Comparison of ENCODE assay signal across 7 cellular contexts in the genomic region with DNA sequence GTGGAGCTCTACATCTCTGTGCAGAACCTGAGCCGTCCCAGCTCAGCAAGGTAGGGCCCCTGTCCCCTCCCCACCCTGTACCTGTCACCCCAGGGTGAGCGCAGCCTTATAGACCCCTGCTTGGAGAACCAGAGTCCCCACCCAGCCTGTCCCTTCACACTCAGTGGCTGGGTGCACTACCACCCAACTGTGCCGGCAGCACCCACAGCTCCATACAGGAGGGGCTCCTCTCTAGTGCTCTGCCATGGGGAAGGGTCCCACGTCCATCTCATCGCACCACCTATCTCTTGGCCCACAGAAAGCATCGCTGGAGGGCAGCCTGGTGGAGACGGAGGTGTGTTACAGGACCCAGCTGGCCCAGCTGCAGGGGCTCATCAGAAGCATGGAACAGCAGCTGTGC. TPM values are rescaled to one million over a fixed set of nuclear protein-coding genes. Genes with fewer than 3 reads are reported as not detected.
"Had no signal": no experiment of that assay in that cellular context is flagged by ENCODE, and none has a peak within 500 bp of the region (broad histone marks: within the 10 kb centered on the region; RNA-seq: fewer than 3 reads in every experiment).

No MANE protein-coding gene starts in this region.

RNA-seq across cellular contexts. Expression of a gene that starts 45.4 kb away (rescaled TPM):
- total RNA-seq: GM23248, H1, H7, HFFc6 had no signal
- polyA plus RNA-seq: GM23248 had no signal

RNA-seq across cellular contexts. Expression of a gene that starts 53.6 kb away (rescaled TPM):
- total RNA-seq: GM23248, GM23338, H1, H4, H7, H9 had no signal
- polyA plus RNA-seq: GM23248, GM23338 had no signal
